1 cellular context compared by ENCODE assay signal in the genomic region with DNA sequence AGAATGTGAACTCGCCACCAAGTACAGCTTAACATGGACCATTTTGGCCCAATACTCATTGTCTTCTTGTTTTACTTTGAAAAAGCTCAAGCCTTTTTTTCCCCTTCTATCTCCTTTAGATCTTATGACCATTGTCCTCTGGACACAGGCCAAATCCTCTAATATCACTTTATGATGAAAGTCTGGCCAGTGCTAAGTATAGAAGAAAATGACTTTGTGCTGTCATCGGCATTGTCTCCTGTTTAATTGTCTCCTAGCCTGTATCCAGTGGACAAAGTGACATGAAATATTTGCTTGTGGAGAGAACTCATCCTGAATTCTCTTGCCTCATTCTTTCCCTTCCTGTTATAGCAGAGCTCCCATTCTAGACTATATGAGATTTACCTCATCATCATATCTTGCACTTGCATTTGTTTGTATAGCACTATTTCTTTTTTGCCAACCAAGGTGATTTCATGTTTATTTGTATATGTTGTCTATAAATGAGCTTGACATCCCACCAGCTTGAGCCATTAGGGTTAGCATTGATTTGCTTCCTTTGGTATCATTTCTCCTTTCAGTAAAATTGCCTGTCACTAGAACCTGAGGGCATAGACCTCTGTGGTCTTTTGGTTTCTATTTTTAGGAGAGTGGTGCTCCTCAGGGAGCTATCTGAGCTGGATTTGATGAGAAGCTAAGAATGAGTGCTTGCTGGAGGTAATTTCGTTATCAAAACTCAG.
A peak's percentile ranks its signal among the peaks of the same experiment; 100 is the strongest.
TF ChIP-seq lines count a peak whose summit lies in the region.

No MANE protein-coding gene starts in this region.

TF ChIP-seq in GM12878, 131 proteins besides CTCF, POLR2A, EP300 and RAD21 (continued from another document):
- TF ChIP-seq, protein P1, sequence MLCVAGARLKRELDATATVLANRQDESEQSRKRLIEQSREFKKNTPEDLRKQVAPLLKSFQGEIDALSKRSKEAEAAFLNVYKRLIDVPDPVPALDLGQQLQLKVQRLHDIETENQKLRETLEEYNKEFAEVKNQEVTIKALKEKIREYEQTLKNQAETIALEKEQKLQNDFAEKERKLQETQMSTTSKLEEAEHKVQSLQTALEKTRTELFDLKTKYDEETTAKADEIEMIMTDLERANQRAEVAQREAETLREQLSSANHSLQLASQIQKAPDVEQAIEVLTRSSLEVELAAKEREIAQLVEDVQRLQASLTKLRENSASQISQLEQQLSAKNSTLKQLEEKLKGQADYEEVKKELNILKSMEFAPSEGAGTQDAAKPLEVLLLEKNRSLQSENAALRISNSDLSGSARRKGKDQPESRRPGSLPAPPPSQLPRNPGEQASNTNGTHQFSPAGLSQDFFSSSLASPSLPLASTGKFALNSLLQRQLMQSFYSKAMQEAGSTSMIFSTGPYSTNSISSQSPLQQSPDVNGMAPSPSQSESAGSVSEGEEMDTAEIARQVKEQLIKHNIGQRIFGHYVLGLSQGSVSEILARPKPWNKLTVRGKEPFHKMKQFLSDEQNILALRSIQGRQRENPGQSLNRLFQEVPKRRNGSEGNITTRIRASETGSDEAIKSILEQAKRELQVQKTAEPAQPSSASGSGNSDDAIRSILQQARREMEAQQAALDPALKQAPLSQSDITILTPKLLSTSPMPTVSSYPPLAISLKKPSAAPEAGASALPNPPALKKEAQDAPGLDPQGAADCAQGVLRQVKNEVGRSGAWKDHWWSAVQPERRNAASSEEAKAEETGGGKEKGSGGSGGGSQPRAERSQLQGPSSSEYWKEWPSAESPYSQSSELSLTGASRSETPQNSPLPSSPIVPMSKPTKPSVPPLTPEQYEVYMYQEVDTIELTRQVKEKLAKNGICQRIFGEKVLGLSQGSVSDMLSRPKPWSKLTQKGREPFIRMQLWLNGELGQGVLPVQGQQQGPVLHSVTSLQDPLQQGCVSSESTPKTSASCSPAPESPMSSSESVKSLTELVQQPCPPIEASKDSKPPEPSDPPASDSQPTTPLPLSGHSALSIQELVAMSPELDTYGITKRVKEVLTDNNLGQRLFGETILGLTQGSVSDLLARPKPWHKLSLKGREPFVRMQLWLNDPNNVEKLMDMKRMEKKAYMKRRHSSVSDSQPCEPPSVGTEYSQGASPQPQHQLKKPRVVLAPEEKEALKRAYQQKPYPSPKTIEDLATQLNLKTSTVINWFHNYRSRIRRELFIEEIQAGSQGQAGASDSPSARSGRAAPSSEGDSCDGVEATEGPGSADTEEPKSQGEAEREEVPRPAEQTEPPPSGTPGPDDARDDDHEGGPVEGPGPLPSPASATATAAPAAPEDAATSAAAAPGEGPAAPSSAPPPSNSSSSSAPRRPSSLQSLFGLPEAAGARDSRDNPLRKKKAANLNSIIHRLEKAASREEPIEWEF (IDR thresholded peaks at IDR 0.05; ENCODE audit: insufficient replicate concordance, low read depth, low read length), result no peak
- TF ChIP-seq, protein P2, sequence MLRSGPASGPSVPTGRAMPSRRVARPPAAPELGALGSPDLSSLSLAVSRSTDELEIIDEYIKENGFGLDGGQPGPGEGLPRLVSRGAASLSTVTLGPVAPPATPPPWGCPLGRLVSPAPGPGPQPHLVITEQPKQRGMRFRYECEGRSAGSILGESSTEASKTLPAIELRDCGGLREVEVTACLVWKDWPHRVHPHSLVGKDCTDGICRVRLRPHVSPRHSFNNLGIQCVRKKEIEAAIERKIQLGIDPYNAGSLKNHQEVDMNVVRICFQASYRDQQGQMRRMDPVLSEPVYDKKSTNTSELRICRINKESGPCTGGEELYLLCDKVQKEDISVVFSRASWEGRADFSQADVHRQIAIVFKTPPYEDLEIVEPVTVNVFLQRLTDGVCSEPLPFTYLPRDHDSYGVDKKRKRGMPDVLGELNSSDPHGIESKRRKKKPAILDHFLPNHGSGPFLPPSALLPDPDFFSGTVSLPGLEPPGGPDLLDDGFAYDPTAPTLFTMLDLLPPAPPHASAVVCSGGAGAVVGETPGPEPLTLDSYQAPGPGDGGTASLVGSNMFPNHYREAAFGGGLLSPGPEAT (IDR thresholded peaks at IDR 0.05; ENCODE audit: low read depth), result no peak
- TF ChIP-seq, protein P3, sequence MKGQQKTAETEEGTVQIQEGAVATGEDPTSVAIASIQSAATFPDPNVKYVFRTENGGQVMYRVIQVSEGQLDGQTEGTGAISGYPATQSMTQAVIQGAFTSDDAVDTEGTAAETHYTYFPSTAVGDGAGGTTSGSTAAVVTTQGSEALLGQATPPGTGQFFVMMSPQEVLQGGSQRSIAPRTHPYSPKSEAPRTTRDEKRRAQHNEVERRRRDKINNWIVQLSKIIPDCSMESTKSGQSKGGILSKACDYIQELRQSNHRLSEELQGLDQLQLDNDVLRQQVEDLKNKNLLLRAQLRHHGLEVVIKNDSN (IDR thresholded peaks at IDR 0.05; ENCODE audit: borderline replicate concordance, extremely low read length, insufficient read depth, low read depth, low read length), result no peak
- no peak; the same call in 1 of the 2 replicates for TF ChIP-seq NFIC (IDR thresholded peaks at IDR 0.05; ENCODE audit: low read depth, low read length)
- TF ChIP-seq, protein P4, sequence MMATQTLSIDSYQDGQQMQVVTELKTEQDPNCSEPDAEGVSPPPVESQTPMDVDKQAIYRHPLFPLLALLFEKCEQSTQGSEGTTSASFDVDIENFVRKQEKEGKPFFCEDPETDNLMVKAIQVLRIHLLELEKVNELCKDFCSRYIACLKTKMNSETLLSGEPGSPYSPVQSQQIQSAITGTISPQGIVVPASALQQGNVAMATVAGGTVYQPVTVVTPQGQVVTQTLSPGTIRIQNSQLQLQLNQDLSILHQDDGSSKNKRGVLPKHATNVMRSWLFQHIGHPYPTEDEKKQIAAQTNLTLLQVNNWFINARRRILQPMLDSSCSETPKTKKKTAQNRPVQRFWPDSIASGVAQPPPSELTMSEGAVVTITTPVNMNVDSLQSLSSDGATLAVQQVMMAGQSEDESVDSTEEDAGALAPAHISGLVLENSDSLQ (IDR thresholded peaks at IDR 0.05), result 0 out of 2 replicates have a peak, but pooled peaks have one; percentile 5
- TF ChIP-seq STAT3 (IDR thresholded peaks at IDR 0.05; ENCODE audit: low read depth, low read length), result 0 out of 2 replicates have a peak, but pooled peaks have one; percentile 22
- TF ChIP-seq SPI1 (IDR thresholded peaks at IDR 0.05; ENCODE audit: borderline replicate concordance, insufficient read depth, low read depth, low read length), result peak; percentile 35
- peak; percentile 41; the same call in 1 of the 2 replicates for TF ChIP-seq IKZF1 (conservative IDR thresholded peaks at IDR 0.05)
- 0 out of 2 replicates have a peak, but pooled peaks have one; percentile 45 for TF ChIP-seq EED (IDR thresholded peaks at IDR 0.05; ENCODE audit: low read depth)
- TF ChIP-seq MYC (IDR thresholded peaks at IDR 0.05; ENCODE audit: insufficient read depth, insufficient read length, insufficient replicate concordance, low read length, severe bottlenecking), result no peak
- peak; percentile 77 for TF ChIP-seq MEF2A (IDR thresholded peaks at IDR 0.05; ENCODE audit: insufficient read depth, low read depth, low read length)
- 0 out of 2 replicates have a peak, but pooled peaks have one; percentile 15 for TF ChIP-seq MTA3 (IDR thresholded peaks at IDR 0.05; ENCODE audit: borderline replicate concordance, low read length)
- TF ChIP-seq NR2F1 (conservative IDR thresholded peaks at IDR 0.05), result peak; percentile 85
- TF ChIP-seq IKZF2 (IDR thresholded peaks at IDR 0.05), result peak; percentile 26 to 39; a peak in 2 of 4 replicates
- peak; percentile 71 for TF ChIP-seq RUNX3 (IDR thresholded peaks at IDR 0.05; ENCODE audit: low read length)
TF ChIP-seq in GM12878: peak in this region for 11.
